ENCODE assay signal across 8 cellular contexts in genomic region chr19:19554074-19555023, GRCh38. TPM values are rescaled to one million over a fixed set of nuclear protein-coding genes. Genes with fewer than 3 reads are reported as not detected.
A peak's percentile ranks its signal among the peaks of the same experiment; 100 is the strongest.
DNase-seq lines count a peak whose midpoint lies in the region; ATAC-seq and TF ChIP-seq lines count a peak whose summit lies in the region.

No MANE protein-coding gene starts in this region.

- no peaks in the 10 kb centered on the region for H3K9me3 ChIP-seq in CD8-positive, alpha-beta T cell (ENCODE audit: low read length)
- H3K9me3 ChIP-seq in stomach: no peaks in the 10 kb centered on the region

- H3K27me3 Mint-ChIP-seq in CD8-positive, alpha-beta T cell (ENCODE audit: low read depth): peaks cover 5% of the 10 kb centered on the region
- no peaks in the 10 kb centered on the region for H3K27me3 Mint-ChIP-seq in activated CD4-positive, alpha-beta T cell treated with anti-CD3 and anti-CD28 coated beads for 36 hours

- peak; percentile 60 for ATAC-seq in CD8-positive, alpha-beta T cell
- peak; percentile 78 for ATAC-seq in activated CD4-positive, alpha-beta T cell treated with anti-CD3 and anti-CD28 coated beads for 36 hours
- ATAC-seq in HG03135 (IDR thresholded peaks at IDR 0.05; ENCODE audit: unreplicated experiment) (no peak), HG02970 (IDR thresholded peaks at IDR 0.05; ENCODE audit: low FRiP score, unreplicated experiment) (no peak)

- 66 to 70% (median 67%) methylated on average over 27 to 34 of the region's 34 CpGs for WGBS in stomach, 5 donors

- H3K36me3 ChIP-seq in CD8-positive, alpha-beta T cell (ENCODE audit: insufficient read depth, low read length): no peaks in the 10 kb centered on the region
- H3K36me3 ChIP-seq in stomach: no peaks in the 10 kb centered on the region

- peak; percentile 84 for TF ChIP-seq CTCF in CD8-positive, alpha-beta T cell (IDR thresholded peaks at IDR 0.05)
- TF ChIP-seq CTCF in LNCAP (IDR thresholded peaks at IDR 0.05) (peak; percentile 86), stomach (IDR thresholded peaks at IDR 0.05) (peak in 4 of 7 experiments; percentile 36 to 76 (median 58))

- H3K4me3 Mint-ChIP-seq in CD8-positive, alpha-beta T cell: no peak overlapping the region
- H3K4me3 Mint-ChIP-seq in activated CD4-positive, alpha-beta T cell treated with anti-CD3 and anti-CD28 coated beads for 36 hours: no peak overlapping the region

- H3K4me1 Mint-ChIP-seq in CD8-positive, alpha-beta T cell (ENCODE audit: low read depth): peaks cover 4% of the 10 kb centered on the region
- peaks cover 7% of the 10 kb centered on the region for H3K4me1 Mint-ChIP-seq in activated CD4-positive, alpha-beta T cell treated with anti-CD3 and anti-CD28 coated beads for 36 hours

- CTCF ChIA-PET in CD8-positive, alpha-beta T cell (lab: Charles Lee): interaction anchor here (0.7 to 6.3 kb wide), 21 partner anchors 8 to 208 kb away, joined by 3 to 65 read pairs (median 4); partner anchors contain the start of genes GMIP and YJEFN3
- CTCF ChIA-PET in activated CD4-positive, alpha-beta T cell treated with anti-CD3 and anti-CD28 coated beads for 36 hours (lab: Charles Lee): interaction anchor here (0.6 to 7.5 kb wide), 30 partner anchors 11 to 217 kb away, joined by 3 to 48 read pairs (median 4); partner anchors contain the start of gene NDUFA13

- no peak overlapping the region for H3K27ac ChIP-seq in CD8-positive, alpha-beta T cell (ENCODE audit: low read depth, low read length)
- H3K27ac ChIP-seq in stomach: no peak overlapping the region

- POLR2A ChIA-PET in CD8-positive, alpha-beta T cell (lab: Charles Lee): interaction anchor here (1.0 to 1.6 kb wide), 3 partner anchors 74 to 267 kb away, joined by 3 to 5 read pairs (median 4); partner anchors contain the start of gene ZNF506
- POLR2A ChIA-PET in activated CD4-positive, alpha-beta T cell treated with anti-CD3 and anti-CD28 coated beads for 36 hours (lab: Charles Lee): no interaction called here

- DNase-seq in CD8-positive, alpha-beta T cell: peak in 5 of 7 experiments; percentile 45 to 76 (median 64)
- peak; percentile 82 for DNase-seq in activated CD4-positive, alpha-beta T cell treated with anti-CD3 and anti-CD28 coated beads for 36 hours
- peak; percentile 57 for DNase-seq in dermis blood vessel endothelial cell
- peak; percentile 44 for DNase-seq in myocyte (ENCODE audit: low read depth)
- DNase-seq in stomach: peak; percentile 65

- no peak for TF ChIP-seq EP300 in stomach (IDR thresholded peaks at IDR 0.05)

- intact Hi-C loops in CD8-positive, alpha-beta T cell (cut with DNase I, micrococcal nuclease): loop anchor here (2.0 to 10.0 kb wide), 2 partner anchors 22 to 480 kb away; partner anchors contain the start of gene ZNF682 (in 1 of the 2)
- intact Hi-C loops in activated CD4-positive, alpha-beta T cell treated with anti-CD3 and anti-CD28 coated beads for 36 hours (cut with DNase I, micrococcal nuclease): loop anchor here in 1 of 2 experiments (1.0 kb wide), 1 partner anchor 22 kb away; no protein-coding TSS in a partner anchor
- intact Hi-C loops in stomach (cut with DNase I; ENCODE audit: low total_unique reads): no loop called here

- no peak for TF ChIP-seq POLR2A in stomach (IDR thresholded peaks at IDR 0.05)

- H3K27ac Mint-ChIP-seq in CD8-positive, alpha-beta T cell: no peak overlapping the region
- no peak overlapping the region for H3K27ac Mint-ChIP-seq in activated CD4-positive, alpha-beta T cell treated with anti-CD3 and anti-CD28 coated beads for 36 hours

- no peaks in the 10 kb centered on the region for H3K27me3 ChIP-seq in CD8-positive, alpha-beta T cell (ENCODE audit: insufficient read depth, low read length)
- peaks cover 0 to 20% (median 4%) of the 10 kb centered on the region in 3 donors for H3K27me3 ChIP-seq in stomach

- no peak overlapping the region for H3K4me3 ChIP-seq in CD8-positive, alpha-beta T cell (ENCODE audit: low read depth, low read length)
- H3K4me3 ChIP-seq in stomach: no peak overlapping the region

- peaks cover 8% of the 10 kb centered on the region for H3K36me3 Mint-ChIP-seq in CD8-positive, alpha-beta T cell
- H3K36me3 Mint-ChIP-seq in activated CD4-positive, alpha-beta T cell treated with anti-CD3 and anti-CD28 coated beads for 36 hours (ENCODE audit: low read depth): no peaks in the 10 kb centered on the region

- H3K4me1 ChIP-seq in CD8-positive, alpha-beta T cell (ENCODE audit: insufficient read depth, low read length): no peaks in the 10 kb centered on the region
- peaks cover 0 to 7% (median 0%) of the 10 kb centered on the region in 4 donors for H3K4me1 ChIP-seq in stomach

- no peaks in the 10 kb centered on the region for H3K9me3 Mint-ChIP-seq in CD8-positive, alpha-beta T cell
- peaks cover 2% of the 10 kb centered on the region for H3K9me3 Mint-ChIP-seq in activated CD4-positive, alpha-beta T cell treated with anti-CD3 and anti-CD28 coated beads for 36 hours (ENCODE audit: low read depth)

RNA-seq across cellular contexts. Expression of gene CILP2, which starts 16.3 kb away (rescaled TPM):
- under 1 TPM; 0.71 to 0.81 TPM for total RNA-seq in CD8-positive, alpha-beta T cell
- under 1 TPM; 0.19 to 0.27 TPM for total RNA-seq in activated CD4-positive, alpha-beta T cell treated with anti-CD3 and anti-CD28 coated beads for 36 hours
- 0.17 TPM in 1 of 2 replicates, not detected in the other for total RNA-seq in dermis blood vessel endothelial cell
- total RNA-seq in myocyte: 0.26 and 0.62 TPM in 2 replicates
- polyA plus RNA-seq in myocyte (2012): 1.4 TPM
- 1 to 10 TPM in 1 of 5 donors, under 1 TPM in 2, not detected in 2; under 0.01 to 1.4 (median 0.73) TPM for total RNA-seq in stomach
- under 1 TPM in 1 of 3 donors, not detected in 2; 0.05 TPM for polyA plus RNA-seq in stomach

RNA-seq across cellular contexts. Expression of gene YJEFN3, which starts 25.6 kb away (rescaled TPM):
- 1 to 10 TPM; 3.4 to 4.3 TPM for total RNA-seq in CD8-positive, alpha-beta T cell
- 10 to 100 TPM; 10.7 to 11.4 TPM for total RNA-seq in activated CD4-positive, alpha-beta T cell treated with anti-CD3 and anti-CD28 coated beads for 36 hours
- total RNA-seq in dermis blood vessel endothelial cell (0.14 and 0.17 TPM in 2 replicates), myocyte (1.6 and 4.5 TPM in 2 replicates), stomach (100 to 1,000 TPM in 1 of 5 donors, 1 to 10 TPM in 1, under 1 TPM in 3; 0.43 to 117 (median 0.92) TPM)
- 3.3 TPM for polyA plus RNA-seq in myocyte (2012)
- 10 to 100 TPM in 1 of 3 donors, 1 to 10 TPM in 2; 4.9 to 14.5 (median 5.2) TPM for polyA plus RNA-seq in stomach

RNA-seq across cellular contexts. Expression of gene NDUFA13, which starts 38.3 kb away (rescaled TPM):
- 100 to 1,000 TPM; 151 to 166 TPM for total RNA-seq in CD8-positive, alpha-beta T cell
- 100 to 1,000 TPM; 310 to 323 TPM for total RNA-seq in activated CD4-positive, alpha-beta T cell treated with anti-CD3 and anti-CD28 coated beads for 36 hours
- total RNA-seq in dermis blood vessel endothelial cell (95.3 and 191 TPM in 2 replicates), myocyte (18.0 and 46.5 TPM in 2 replicates), stomach (100 to 1,000 TPM in 1 of 5 donors, 10 to 100 TPM in 4; 24.5 to 204 (median 71.4) TPM)
- polyA plus RNA-seq in myocyte (2012): 588 TPM
- 100 to 1,000 TPM; 258 to 367 (median 300) TPM for polyA plus RNA-seq in stomach

RNA-seq across cellular contexts. Expression of gene TSSK6, which starts 39.0 kb away (rescaled TPM):
- 1 to 10 TPM; 3.6 to 3.7 TPM for total RNA-seq in CD8-positive, alpha-beta T cell
- total RNA-seq in activated CD4-positive, alpha-beta T cell treated with anti-CD3 and anti-CD28 coated beads for 36 hours: 1 to 10 TPM; 3.8 to 4.4 TPM
- total RNA-seq in dermis blood vessel endothelial cell: 0.68 and 1.4 TPM in 2 replicates
- total RNA-seq in myocyte: 0.91 and 1.4 TPM in 2 replicates
- 2.8 TPM for polyA plus RNA-seq in myocyte (2012)
- total RNA-seq in stomach: 10 to 100 TPM in 1 of 5 donors, 1 to 10 TPM in 3, not detected in 1; 2.0 to 31.7 (median 5.6) TPM
- 1 to 10 TPM in 1 of 3 donors, under 1 TPM in 2; 0.93 to 2.0 (median 0.93) TPM for polyA plus RNA-seq in stomach

Comparison
In these comparisons a context has a peak if more than half of its experiments do, and no peak if none do; other contexts are left out.
1. ATAC-seq: peak in CD8-positive, alpha-beta T cell (single experiment) and activated CD4-positive, alpha-beta T cell treated with anti-CD3 and anti-CD28 coated beads for 36 hours (single experiment); none in HG03135 (single experiment) and HG02970 (single experiment).
2. Peak in every context shown above with its lines, with median percentiles within 50 percentile points of each other: DNase-seq and CTCF ChIP-seq.